In the genomic region with DNA sequence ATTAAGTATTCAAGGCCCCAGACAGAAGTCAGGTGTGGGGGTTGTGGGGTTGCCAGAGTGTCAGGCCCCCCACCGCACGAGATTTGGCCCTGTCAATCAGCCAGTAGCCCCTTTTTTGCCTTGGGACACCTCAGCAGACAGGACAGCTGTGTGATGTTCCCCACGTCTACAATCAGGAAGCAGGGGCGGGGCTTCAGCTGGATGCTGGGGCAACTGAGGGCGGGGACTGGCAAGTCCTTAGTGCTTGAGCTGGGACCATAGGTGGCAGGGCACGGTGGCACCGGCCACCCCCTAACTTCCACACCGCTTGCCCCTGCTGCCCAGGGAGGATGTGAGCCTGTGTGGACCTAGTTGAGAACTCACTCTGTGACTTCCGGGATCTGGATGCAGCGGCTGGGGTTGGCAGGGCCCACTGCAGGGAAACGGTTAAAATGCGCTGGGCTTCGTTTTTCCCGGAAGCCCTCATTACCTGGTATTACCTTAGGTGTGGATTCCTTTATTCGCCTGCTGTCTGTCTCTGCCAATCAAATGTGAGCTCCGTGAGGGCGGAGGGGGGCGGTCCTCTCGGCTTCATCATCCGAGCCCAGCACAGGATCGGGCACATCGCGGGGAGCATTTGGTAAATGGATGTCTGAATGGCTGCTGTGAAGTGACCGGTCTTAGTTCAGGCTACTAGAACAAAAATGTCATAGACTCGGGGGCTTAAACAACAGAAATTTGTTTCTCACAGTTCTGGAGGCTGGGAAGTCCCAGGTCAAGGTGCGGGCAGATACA, we compare ENCODE assay signal across 2 cellular contexts.
TF ChIP-seq lines count a peak whose summit lies in the region.

No MANE protein-coding gene starts in this region.

TF ChIP-seq in WTC11, 78 proteins besides CTCF, POLR2A, EP300 and RAD21:
- TF ChIP-seq FOXP1 (CRISPR knock-in tag; IDR thresholded peaks at IDR 0.05; ENCODE audit: borderline replicate concordance): no peak
- no peak for TF ChIP-seq ZNF219 (CRISPR knock-in tag; IDR thresholded peaks at IDR 0.05; ENCODE audit: borderline replicate concordance)
- TF ChIP-seq NFYB (CRISPR knock-in tag; conservative IDR thresholded peaks at IDR 0.05; ENCODE audit: low read depth): no peak
- TF ChIP-seq, protein P1, sequence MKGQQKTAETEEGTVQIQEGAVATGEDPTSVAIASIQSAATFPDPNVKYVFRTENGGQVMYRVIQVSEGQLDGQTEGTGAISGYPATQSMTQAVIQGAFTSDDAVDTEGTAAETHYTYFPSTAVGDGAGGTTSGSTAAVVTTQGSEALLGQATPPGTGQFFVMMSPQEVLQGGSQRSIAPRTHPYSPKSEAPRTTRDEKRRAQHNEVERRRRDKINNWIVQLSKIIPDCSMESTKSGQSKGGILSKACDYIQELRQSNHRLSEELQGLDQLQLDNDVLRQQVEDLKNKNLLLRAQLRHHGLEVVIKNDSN (CRISPR knock-in tag; IDR thresholded peaks at IDR 0.05): no peak

TF ChIP-seq in HepG2, 621 proteins besides CTCF, POLR2A, EP300 and RAD21:
- no peak for TF ChIP-seq TGIF2 (CRISPR knock-in tag; IDR thresholded peaks at IDR 0.05)
- no peak for TF ChIP-seq ZC3H13 (CRISPR knock-in tag; IDR thresholded peaks at IDR 0.05)
- TF ChIP-seq ELF1 (CRISPR knock-in tag; IDR thresholded peaks at IDR 0.05): 0 out of 2 replicates have a peak, but pooled peaks have one; percentile 34
- TF ChIP-seq PHF20 (CRISPR knock-in tag; IDR thresholded peaks at IDR 0.05): no peak
- no peak for TF ChIP-seq PHF8 (CRISPR knock-in tag; IDR thresholded peaks at IDR 0.05)
- TF ChIP-seq ZNF549 (CRISPR knock-in tag; IDR thresholded peaks at IDR 0.05): no peak
- TF ChIP-seq ZNF432 (CRISPR knock-in tag; IDR thresholded peaks at IDR 0.05; ENCODE audit: borderline replicate concordance): no peak
- TF ChIP-seq KDM4B (CRISPR knock-in tag; IDR thresholded peaks at IDR 0.05): no peak
- no peak for TF ChIP-seq SMARCE1 (IDR thresholded peaks at IDR 0.05; ENCODE audit: borderline replicate concordance)
- no peak for TF ChIP-seq TAF15 (IDR thresholded peaks at IDR 0.05; ENCODE audit: low read depth, low read length, poor library complexity, severe bottlenecking)
- TF ChIP-seq, protein P2, sequence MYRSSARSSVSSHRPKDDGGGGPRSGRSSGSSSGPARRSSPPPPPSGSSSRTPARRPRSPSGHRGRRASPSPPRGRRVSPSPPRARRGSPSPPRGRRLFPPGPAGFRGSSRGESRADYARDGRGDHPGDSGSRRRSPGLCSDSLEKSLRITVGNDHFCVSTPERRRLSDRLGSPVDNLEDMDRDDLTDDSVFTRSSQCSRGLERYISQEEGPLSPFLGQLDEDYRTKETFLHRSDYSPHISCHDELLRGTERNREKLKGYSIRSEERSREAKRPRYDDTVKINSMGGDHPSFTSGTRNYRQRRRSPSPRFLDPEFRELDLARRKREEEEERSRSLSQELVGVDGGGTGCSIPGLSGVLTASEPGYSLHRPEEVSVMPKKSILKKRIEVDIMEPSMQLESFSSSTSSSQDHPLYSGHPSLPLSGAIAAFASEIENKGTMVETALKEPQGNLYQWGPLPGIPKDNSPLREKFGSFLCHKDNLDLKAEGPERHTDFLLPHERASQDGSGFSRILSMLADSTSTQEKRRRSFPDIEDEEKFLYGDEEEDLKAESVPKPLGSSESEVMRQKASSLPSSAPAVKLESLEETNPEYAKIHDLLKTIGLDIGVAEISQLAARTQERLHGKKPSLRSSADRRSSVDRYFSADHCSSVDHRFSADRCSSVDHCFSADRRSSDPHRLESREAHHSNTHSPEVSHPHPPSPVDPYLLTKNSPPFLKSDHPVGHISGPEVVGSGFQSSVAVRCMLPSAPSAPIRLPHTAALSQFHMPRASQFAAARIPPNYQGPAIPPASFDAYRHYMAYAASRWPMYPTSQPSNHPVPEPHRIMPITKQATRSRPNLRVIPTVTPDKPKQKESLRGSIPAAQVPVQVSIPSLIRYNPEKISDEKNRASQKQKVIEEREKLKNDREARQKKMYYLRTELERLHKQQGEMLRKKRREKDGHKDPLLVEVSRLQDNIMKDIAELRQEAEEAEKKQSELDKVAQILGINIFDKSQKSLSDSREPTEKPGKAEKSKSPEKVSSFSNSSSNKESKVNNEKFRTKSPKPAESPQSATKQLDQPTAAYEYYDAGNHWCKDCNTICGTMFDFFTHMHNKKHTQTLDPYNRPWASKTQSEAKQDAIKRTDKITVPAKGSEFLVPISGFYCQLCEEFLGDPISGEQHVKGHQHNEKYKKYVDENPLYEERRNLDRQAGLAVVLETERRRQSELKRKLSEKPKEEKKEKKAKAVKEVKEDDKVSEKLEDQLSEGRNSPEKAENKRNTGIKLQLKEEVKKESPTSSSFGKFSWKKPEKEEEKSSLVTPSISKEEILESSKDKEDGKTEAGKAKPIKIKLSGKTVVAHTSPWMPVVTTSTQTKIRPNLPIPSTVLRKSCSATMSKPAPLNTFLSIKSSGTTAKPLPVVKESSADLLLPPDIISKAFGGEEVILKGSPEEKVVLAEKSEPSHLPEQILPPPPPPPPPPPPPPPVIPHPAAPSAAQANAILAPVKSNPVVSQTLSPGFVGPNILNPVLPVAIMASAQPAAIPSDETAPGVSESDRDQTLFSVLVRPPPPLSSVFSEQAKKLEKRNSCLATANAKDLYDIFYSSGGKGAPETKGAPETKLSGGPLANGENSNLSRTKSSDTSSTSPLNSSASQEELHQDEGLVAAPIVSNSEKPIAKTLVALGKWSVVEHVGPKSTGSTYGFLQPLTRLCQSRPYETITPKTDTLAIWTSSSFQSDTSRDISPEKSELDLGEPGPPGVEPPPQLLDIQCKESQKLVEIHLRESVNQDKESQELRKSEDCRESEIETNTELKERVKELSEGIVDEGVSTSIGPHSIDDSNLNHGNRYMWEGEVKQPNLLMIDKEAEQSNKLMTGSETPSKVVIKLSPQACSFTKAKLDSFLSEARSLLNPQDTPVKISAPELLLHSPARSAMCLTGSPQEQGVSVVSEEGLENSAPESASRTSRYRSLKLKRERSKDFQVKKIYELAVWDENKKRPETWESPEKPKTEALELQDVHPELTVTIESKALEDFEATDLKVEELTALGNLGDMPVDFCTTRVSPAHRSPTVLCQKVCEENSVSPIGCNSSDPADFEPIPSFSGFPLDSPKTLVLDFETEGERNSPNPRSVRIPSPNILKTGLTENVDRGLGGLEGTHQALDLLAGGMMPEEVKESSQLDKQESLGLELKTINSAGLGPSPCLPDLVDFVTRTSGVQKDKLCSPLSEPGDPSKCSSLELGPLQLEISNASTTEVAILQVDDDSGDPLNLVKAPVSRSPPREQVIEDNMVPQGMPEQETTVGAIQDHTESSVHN (CRISPR knock-in tag; IDR thresholded peaks at IDR 0.05): no peak
- TF ChIP-seq NR2F6 (IDR thresholded peaks at IDR 0.05): no peak
- TF ChIP-seq NR2F6 (CRISPR knock-in tag; IDR thresholded peaks at IDR 0.05): no peak
- no peak for TF ChIP-seq ZKSCAN5 (CRISPR knock-in tag; IDR thresholded peaks at IDR 0.05)
- no peak for TF ChIP-seq MTF2 (CRISPR knock-in tag; IDR thresholded peaks at IDR 0.05; ENCODE audit: borderline replicate concordance)
- no peak for TF ChIP-seq ZNF451 (CRISPR knock-in tag; IDR thresholded peaks at IDR 0.05)
- no peak for TF ChIP-seq SIN3B (IDR thresholded peaks at IDR 0.05; ENCODE audit: low read length)
- peak; percentile 79 for TF ChIP-seq HNRNPL (IDR thresholded peaks at IDR 0.05; ENCODE audit: low read depth, low read length)
- TF ChIP-seq HOXA7 (CRISPR knock-in tag; IDR thresholded peaks at IDR 0.05): no peak
- 0 out of 2 replicates have a peak, but pooled peaks have one; percentile 26 for TF ChIP-seq RBFOX2 (IDR thresholded peaks at IDR 0.05; ENCODE audit: low read depth, low read length)
- TF ChIP-seq ZSCAN31 (CRISPR knock-in tag; IDR thresholded peaks at IDR 0.05; ENCODE audit: low read depth): no peak
- peak; percentile 72; the same call in 1 of the 2 replicates for TF ChIP-seq ZNF564 (CRISPR knock-in tag; IDR thresholded peaks at IDR 0.05)
- TF ChIP-seq YEATS4 (CRISPR knock-in tag; IDR thresholded peaks at IDR 0.05; ENCODE audit: borderline replicate concordance): no peak
- no peak for TF ChIP-seq ZFP36L1 (CRISPR knock-in tag; IDR thresholded peaks at IDR 0.05)
- no peak for TF ChIP-seq ZNF296 (CRISPR knock-in tag; conservative IDR thresholded peaks at IDR 0.05)
- TF ChIP-seq, protein P3, sequence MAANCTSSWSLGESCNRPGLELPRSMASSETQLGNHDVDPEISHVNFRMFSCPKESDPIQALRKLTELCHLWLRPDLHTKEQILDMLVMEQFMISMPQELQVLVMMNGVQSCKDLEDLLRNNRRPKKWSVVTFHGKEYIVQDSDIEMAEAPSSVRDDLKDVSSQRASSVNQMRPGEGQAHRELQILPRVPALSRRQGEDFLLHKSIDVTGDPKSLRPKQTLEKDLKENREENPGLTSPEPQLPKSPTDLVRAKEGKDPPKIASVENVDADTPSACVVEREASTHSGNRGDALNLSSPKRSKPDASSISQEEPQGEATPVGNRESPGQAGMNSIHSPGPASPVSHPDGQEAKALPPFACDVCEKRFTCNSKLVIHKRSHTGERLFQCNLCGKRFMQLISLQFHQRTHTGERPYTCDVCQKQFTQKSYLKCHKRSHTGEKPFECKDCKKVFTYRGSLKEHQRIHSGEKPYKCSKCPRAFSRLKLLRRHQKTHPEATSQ (CRISPR knock-in tag; IDR thresholded peaks at IDR 0.05; ENCODE audit: borderline replicate concordance): no peak
- TF ChIP-seq ZNF484 (CRISPR knock-in tag; IDR thresholded peaks at IDR 0.05; ENCODE audit: borderline replicate concordance, low read depth): no peak
- TF ChIP-seq, protein P4, sequence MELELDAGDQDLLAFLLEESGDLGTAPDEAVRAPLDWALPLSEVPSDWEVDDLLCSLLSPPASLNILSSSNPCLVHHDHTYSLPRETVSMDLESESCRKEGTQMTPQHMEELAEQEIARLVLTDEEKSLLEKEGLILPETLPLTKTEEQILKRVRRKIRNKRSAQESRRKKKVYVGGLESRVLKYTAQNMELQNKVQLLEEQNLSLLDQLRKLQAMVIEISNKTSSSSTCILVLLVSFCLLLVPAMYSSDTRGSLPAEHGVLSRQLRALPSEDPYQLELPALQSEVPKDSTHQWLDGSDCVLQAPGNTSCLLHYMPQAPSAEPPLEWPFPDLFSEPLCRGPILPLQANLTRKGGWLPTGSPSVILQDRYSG (CRISPR knock-in tag; IDR thresholded peaks at IDR 0.05): no peak
- TF ChIP-seq POLR2G (IDR thresholded peaks at IDR 0.05; ENCODE audit: low read depth, low read length): no peak
- no peak for TF ChIP-seq CHD2 (IDR thresholded peaks at IDR 0.05; ENCODE audit: low read depth, low read length)
